In genomic region chr17:75012320-75013076, GRCh38 we compare ENCODE assay signal across 1 cellular context.
TF ChIP-seq lines count a peak whose summit lies in the region.

Gene MRPL58 (plus strand): TSS chr17:75012670. CDS start chr17:75012687, 17 bp downstream.

TF ChIP-seq in HepG2, 621 proteins besides CTCF, POLR2A, EP300 and RAD21 (continued from another document):
- TF ChIP-seq ZNF432 (CRISPR knock-in tag; IDR thresholded peaks at IDR 0.05; ENCODE audit: borderline replicate concordance) = no peak
- peak; percentile 96 for TF ChIP-seq ZNF557 (CRISPR knock-in tag; IDR thresholded peaks at IDR 0.05)
- peak; percentile 80 for TF ChIP-seq HNRNPLL (IDR thresholded peaks at IDR 0.05; ENCODE audit: low read depth, low read length, poor library complexity, severe bottlenecking)
- TF ChIP-seq KDM6A (CRISPR knock-in tag; IDR thresholded peaks at IDR 0.05; ENCODE audit: low read depth) = peak; percentile 49; the same call in 1 of the 2 replicates
- peak; percentile 99 for TF ChIP-seq HOXA3 (CRISPR knock-in tag; IDR thresholded peaks at IDR 0.05)
- TF ChIP-seq SSRP1 (CRISPR knock-in tag; IDR thresholded peaks at IDR 0.05) = 0 out of 2 replicates have a peak, but pooled peaks have one; percentile 69
- TF ChIP-seq GZF1 (CRISPR knock-in tag; IDR thresholded peaks at IDR 0.05) = peak; percentile 85
- peak; percentile 89 for TF ChIP-seq ELF3 (CRISPR knock-in tag; IDR thresholded peaks at IDR 0.05)
- peak; percentile 72; the same call in 1 of the 2 replicates for TF ChIP-seq SMYD3 (CRISPR knock-in tag; IDR thresholded peaks at IDR 0.05)
- TF ChIP-seq RELA (CRISPR knock-in tag; IDR thresholded peaks at IDR 0.05) = 0 out of 2 replicates have a peak, but pooled peaks have one; percentile 19
- TF ChIP-seq ELK4 (CRISPR knock-in tag; IDR thresholded peaks at IDR 0.05; ENCODE audit: borderline replicate concordance) = peak; percentile 76; the same call in 1 of the 2 replicates
- TF ChIP-seq CCDC6 (CRISPR knock-in tag; IDR thresholded peaks at IDR 0.05) = peak; percentile 95
- TF ChIP-seq FIP1L1 (IDR thresholded peaks at IDR 0.05; ENCODE audit: borderline replicate concordance, insufficient read depth, low read depth, low read length) = peak; percentile 96; the same call in 1 of the 2 replicates
- TF ChIP-seq CBX1 (IDR thresholded peaks at IDR 0.05; ENCODE audit: low read depth) = peak; percentile 64
- TF ChIP-seq ZFP37 (CRISPR knock-in tag; IDR thresholded peaks at IDR 0.05; ENCODE audit: borderline replicate concordance) = no peak; the same call in 1 of the 2 replicates
- TF ChIP-seq RFX3 (CRISPR knock-in tag; IDR thresholded peaks at IDR 0.05) = peak; percentile 55; the same call in 1 of the 2 replicates
